ENCODE assay signal across 1 cellular context in genomic region chr1:109041614-109042473, GRCh38.
A peak's percentile ranks its signal among the peaks of the same experiment; 100 is the strongest.
TF ChIP-seq lines count a peak whose summit lies in the region.

TSS of gene WDR47 (minus strand) at chr1:109042102. CDS start at chr1:109023512, 18,590 bp downstream.

TF ChIP-seq in HEK293, 187 proteins besides CTCF, POLR2A, EP300 and RAD21 (continued from another document):
- TF ChIP-seq, protein P1, sequence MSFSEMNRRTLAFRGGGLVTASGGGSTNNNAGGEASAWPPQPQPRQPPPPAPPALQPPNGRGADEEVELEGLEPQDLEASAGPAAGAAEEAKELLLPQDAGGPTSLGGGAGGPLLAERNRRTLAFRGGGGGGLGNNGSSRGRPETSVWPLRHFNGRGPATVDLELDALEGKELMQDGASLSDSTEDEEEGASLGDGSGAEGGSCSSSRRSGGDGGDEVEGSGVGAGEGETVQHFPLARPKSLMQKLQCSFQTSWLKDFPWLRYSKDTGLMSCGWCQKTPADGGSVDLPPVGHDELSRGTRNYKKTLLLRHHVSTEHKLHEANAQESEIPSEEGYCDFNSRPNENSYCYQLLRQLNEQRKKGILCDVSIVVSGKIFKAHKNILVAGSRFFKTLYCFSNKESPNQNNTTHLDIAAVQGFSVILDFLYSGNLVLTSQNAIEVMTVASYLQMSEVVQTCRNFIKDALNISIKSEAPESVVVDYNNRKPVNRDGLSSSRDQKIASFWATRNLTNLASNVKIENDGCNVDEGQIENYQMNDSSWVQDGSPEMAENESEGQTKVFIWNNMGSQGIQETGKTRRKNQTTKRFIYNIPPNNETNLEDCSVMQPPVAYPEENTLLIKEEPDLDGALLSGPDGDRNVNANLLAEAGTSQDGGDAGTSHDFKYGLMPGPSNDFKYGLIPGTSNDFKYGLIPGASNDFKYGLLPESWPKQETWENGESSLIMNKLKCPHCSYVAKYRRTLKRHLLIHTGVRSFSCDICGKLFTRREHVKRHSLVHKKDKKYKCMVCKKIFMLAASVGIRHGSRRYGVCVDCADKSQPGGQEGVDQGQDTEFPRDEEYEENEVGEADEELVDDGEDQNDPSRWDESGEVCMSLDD (tag by site-specific recombination; IDR thresholded peaks at IDR 0.05): no peak
- no peak for TF ChIP-seq ZNF140 (tag by site-specific recombination; IDR thresholded peaks at IDR 0.05)
- no peak for TF ChIP-seq ZNF596 (tag by site-specific recombination; IDR thresholded peaks at IDR 0.05)
- TF ChIP-seq ZNF132 (tag by site-specific recombination; IDR thresholded peaks at IDR 0.05; ENCODE audit: borderline replicate concordance): no peak
- no peak for TF ChIP-seq SCRT1 (tag by site-specific recombination; IDR thresholded peaks at IDR 0.05; ENCODE audit: borderline replicate concordance)
- no peak for TF ChIP-seq ZNF621 (tag by site-specific recombination; IDR thresholded peaks at IDR 0.05)
- TF ChIP-seq BCL11A (tag by site-specific recombination; IDR thresholded peaks at IDR 0.05; ENCODE audit: low read depth): no peak
- no peak for TF ChIP-seq ZNF362 (tag by site-specific recombination; IDR thresholded peaks at IDR 0.05)
- TF ChIP-seq SCRT2 (tag by site-specific recombination; IDR thresholded peaks at IDR 0.05): peak; percentile 57
- peak; percentile 72 for TF ChIP-seq ZBTB26 (tag by site-specific recombination; optimal IDR thresholded peaks at IDR 0.05)
- TF ChIP-seq, protein P2, sequence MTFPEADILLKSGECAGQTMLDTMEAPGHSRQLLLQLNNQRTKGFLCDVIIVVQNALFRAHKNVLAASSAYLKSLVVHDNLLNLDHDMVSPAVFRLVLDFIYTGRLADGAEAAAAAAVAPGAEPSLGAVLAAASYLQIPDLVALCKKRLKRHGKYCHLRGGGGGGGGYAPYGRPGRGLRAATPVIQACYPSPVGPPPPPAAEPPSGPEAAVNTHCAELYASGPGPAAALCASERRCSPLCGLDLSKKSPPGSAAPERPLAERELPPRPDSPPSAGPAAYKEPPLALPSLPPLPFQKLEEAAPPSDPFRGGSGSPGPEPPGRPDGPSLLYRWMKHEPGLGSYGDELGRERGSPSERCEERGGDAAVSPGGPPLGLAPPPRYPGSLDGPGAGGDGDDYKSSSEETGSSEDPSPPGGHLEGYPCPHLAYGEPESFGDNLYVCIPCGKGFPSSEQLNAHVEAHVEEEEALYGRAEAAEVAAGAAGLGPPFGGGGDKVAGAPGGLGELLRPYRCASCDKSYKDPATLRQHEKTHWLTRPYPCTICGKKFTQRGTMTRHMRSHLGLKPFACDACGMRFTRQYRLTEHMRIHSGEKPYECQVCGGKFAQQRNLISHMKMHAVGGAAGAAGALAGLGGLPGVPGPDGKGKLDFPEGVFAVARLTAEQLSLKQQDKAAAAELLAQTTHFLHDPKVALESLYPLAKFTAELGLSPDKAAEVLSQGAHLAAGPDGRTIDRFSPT (tag by site-specific recombination; IDR thresholded peaks at IDR 0.05): no peak; the same call in 1 of the 2 replicates
- no peak for TF ChIP-seq ZNF449 (tag by site-specific recombination; IDR thresholded peaks at IDR 0.05)
- TF ChIP-seq ZNF280C (tag by site-specific recombination; IDR thresholded peaks at IDR 0.05): no peak
- TF ChIP-seq, protein P3, sequence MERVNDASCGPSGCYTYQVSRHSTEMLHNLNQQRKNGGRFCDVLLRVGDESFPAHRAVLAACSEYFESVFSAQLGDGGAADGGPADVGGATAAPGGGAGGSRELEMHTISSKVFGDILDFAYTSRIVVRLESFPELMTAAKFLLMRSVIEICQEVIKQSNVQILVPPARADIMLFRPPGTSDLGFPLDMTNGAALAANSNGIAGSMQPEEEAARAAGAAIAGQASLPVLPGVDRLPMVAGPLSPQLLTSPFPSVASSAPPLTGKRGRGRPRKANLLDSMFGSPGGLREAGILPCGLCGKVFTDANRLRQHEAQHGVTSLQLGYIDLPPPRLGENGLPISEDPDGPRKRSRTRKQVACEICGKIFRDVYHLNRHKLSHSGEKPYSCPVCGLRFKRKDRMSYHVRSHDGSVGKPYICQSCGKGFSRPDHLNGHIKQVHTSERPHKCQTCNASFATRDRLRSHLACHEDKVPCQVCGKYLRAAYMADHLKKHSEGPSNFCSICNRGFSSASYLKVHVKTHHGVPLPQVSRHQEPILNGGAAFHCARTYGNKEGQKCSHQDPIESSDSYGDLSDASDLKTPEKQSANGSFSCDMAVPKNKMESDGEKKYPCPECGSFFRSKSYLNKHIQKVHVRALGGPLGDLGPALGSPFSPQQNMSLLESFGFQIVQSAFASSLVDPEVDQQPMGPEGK (tag by site-specific recombination; IDR thresholded peaks at IDR 0.05): peak; percentile 65
- TF ChIP-seq ZNF560 (tag by site-specific recombination; IDR thresholded peaks at IDR 0.05; ENCODE audit: borderline replicate concordance): no peak
- no peak for TF ChIP-seq PRDM1 (tag by site-specific recombination; IDR thresholded peaks at IDR 0.05)
- peak; percentile 81; the same call in 1 of the 2 replicates for TF ChIP-seq ZNF610 (tag by site-specific recombination; IDR thresholded peaks at IDR 0.05; ENCODE audit: borderline replicate concordance)
- no peak; the same call in 1 of the 2 replicates for TF ChIP-seq ZNF148 (tag by site-specific recombination; IDR thresholded peaks at IDR 0.05; ENCODE audit: borderline replicate concordance)
- TF ChIP-seq ZNF292 (tag by site-specific recombination; IDR thresholded peaks at IDR 0.05; ENCODE audit: borderline replicate concordance, low read depth): no peak
- peak; percentile 84 for TF ChIP-seq SP2 (tag by site-specific recombination; IDR thresholded peaks at IDR 0.05)
- peak; percentile 48; the same call in 1 of the 2 replicates for TF ChIP-seq EGR2 (tag by site-specific recombination; IDR thresholded peaks at IDR 0.05; ENCODE audit: low read depth)
- TF ChIP-seq ZNF223 (tag by site-specific recombination; IDR thresholded peaks at IDR 0.05): no peak
- TF ChIP-seq, protein P4, sequence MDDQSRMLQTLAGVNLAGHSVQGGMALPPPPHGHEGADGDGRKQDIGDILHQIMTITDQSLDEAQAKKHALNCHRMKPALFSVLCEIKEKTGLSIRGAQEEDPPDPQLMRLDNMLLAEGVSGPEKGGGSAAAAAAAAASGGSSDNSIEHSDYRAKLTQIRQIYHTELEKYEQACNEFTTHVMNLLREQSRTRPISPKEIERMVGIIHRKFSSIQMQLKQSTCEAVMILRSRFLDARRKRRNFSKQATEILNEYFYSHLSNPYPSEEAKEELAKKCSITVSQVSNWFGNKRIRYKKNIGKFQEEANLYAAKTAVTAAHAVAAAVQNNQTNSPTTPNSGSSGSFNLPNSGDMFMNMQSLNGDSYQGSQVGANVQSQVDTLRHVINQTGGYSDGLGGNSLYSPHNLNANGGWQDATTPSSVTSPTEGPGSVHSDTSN (CRISPR knock-in tag; IDR thresholded peaks at IDR 0.05): peak; percentile 19; the same call in 1 of the 2 replicates
- no peak for TF ChIP-seq ZNF830 (tag by site-specific recombination; IDR thresholded peaks at IDR 0.05; ENCODE audit: low read depth)
- no peak for TF ChIP-seq OVOL3 (tag by site-specific recombination; IDR thresholded peaks at IDR 0.05)
- peak; percentile 31; the same call in 1 of the 2 replicates for TF ChIP-seq ZNF629 (tag by site-specific recombination; IDR thresholded peaks at IDR 0.05)
